In genomic region chr11:64384981-64385952, GRCh38 we compare ENCODE assay signal across 11 cellular contexts. TPM values are rescaled to one million over a fixed set of nuclear protein-coding genes. Genes with fewer than 3 reads are reported as not detected.
DNase-seq lines count a peak whose midpoint lies in the region; ATAC-seq and TF ChIP-seq lines count a peak whose summit lies in the region.
"Had no signal": no experiment of that assay in that cellular context is flagged by ENCODE, and none has a peak within 500 bp of the region (broad histone marks: within the 10 kb centered on the region; RNA-seq: fewer than 3 reads in every experiment).

No MANE protein-coding gene starts in this region.

- no peak overlapping the region for H4K8ac ChIP-seq in mesenchymal stem cell (ENCODE audit: low read length)

- no peak overlapping the region for H3K23ac ChIP-seq in mesenchymal stem cell (ENCODE audit: low read length in 2 of 2)

- H3K4me1 ChIP-seq in neutrophil (ENCODE audit: control insufficient read depth in 1 of 2, insufficient read depth in 1 of 2, low read depth in 1 of 2, low read length in 1 of 2) = peaks cover 22 to 33% of the 10 kb centered on the region in 2 experiments
- peaks cover 2% of the 10 kb centered on the region for H3K4me1 ChIP-seq in mesenchymal stem cell (ENCODE audit: control insufficient read depth, insufficient read depth, low read depth, low read length)

- H3K36me3 ChIP-seq in neutrophil (no peaks in the 10 kb centered on the region), mesenchymal stem cell (ENCODE audit: control insufficient read depth in 1 of 2, insufficient read depth in 2 of 2, low read depth in 1 of 2, low read length in 2 of 2) (no peaks in the 10 kb centered on the region)

- no peak overlapping the region for H4K91ac ChIP-seq in mesenchymal stem cell (ENCODE audit: low read length)

- H3K36me3 Mint-ChIP-seq in dendritic cell treated with granulocyte-macrophage colony-stimulating factor and Interleukin-4, amounts not matched to agents 40 ng/mL and 50 ng/mL, for 4 days (ENCODE audit: low read depth) = peaks cover 8% of the 10 kb centered on the region
- H3K36me3 Mint-ChIP-seq: CD8-positive, alpha-beta T cell had no signal

- intact Hi-C loops in dendritic cell treated with granulocyte-macrophage colony-stimulating factor and Interleukin-4, amounts not matched to agents 40 ng/mL and 50 ng/mL, for 4 days (cut with micrococcal nuclease) = loop anchor here (1.0 kb wide), 1 partner anchor 63 kb away; no protein-coding TSS in a partner anchor

- H2BK15ac ChIP-seq in mesenchymal stem cell (ENCODE audit: low read depth, poor library complexity, severe bottlenecking) = no peak overlapping the region

- H2BK5ac ChIP-seq in mesenchymal stem cell (ENCODE audit: low read depth, low read length, poor library complexity, severe bottlenecking) = no peak overlapping the region

- H3K4me3 ChIP-seq in neutrophil (ENCODE audit: low read depth in 1 of 2, low read length in 1 of 2) (peak overlapping the region in 1 of 2 experiments; percentile 10), mesenchymal stem cell (ENCODE audit: insufficient read depth in 1 of 2, low read depth in 1 of 2, low read length in 2 of 2) (no peak overlapping the region)

- H2BK120ac ChIP-seq in mesenchymal stem cell (ENCODE audit: low read depth, low read length) = no peak overlapping the region

- no peak overlapping the region for H2AK5ac ChIP-seq in mesenchymal stem cell (ENCODE audit: low read length, severe bottlenecking)

- TF ChIP-seq CTCF in neutrophil (IDR thresholded peaks at IDR 0.05) = no peak

- no peak overlapping the region for H3K18ac ChIP-seq in mesenchymal stem cell (ENCODE audit: low read depth in 1 of 2, low read length in 2 of 2)

- DNase-seq in ELF-1 (ENCODE audit: low read depth, low spot score) (peak; percentile 50), NCI-H69 (lab: John Stamatoyannopoulos, UW) (peak; percentile 49), mesenchymal stem cell (no peak), GM03348 (ENCODE audit: low spot score) (no peak)
- DNase-seq: CD8-positive, alpha-beta T cell; stimulated activated naive CD8-positive, alpha-beta T cell treated with anti-CD3 and anti-CD28 coated beads, Interleukin-15, amount 100 ng/mL, for 72 hours had no signal

- WGBS in mesenchymal stem cell = 74% methylated on average over 15 of the region's 16 CpGs

- H3K27ac ChIP-seq in neutrophil (peak overlapping the region; percentile 90), mesenchymal stem cell (ENCODE audit: low read length, poor library complexity, severe bottlenecking) (no peak overlapping the region)
- H3K27ac ChIP-seq: epithelial cell of prostate had no signal

- no peak overlapping the region for H3K4me2 ChIP-seq in mesenchymal stem cell (ENCODE audit: low read length, poor library complexity, severe bottlenecking)

- H3K4ac ChIP-seq in mesenchymal stem cell (ENCODE audit: low read depth in 1 of 2, low read length in 2 of 2) = peak overlapping the region in 1 of 2 experiments; percentile 30

- peaks cover 21% of the 10 kb centered on the region for H3K27me3 Mint-ChIP-seq in dendritic cell treated with granulocyte-macrophage colony-stimulating factor and Interleukin-4, amounts not matched to agents 40 ng/mL and 50 ng/mL, for 4 days
- H3K27me3 Mint-ChIP-seq: stimulated activated naive CD8-positive, alpha-beta T cell treated with anti-CD3 and anti-CD28 coated beads, Interleukin-15, amount 100 ng/mL, for 72 hours had no signal

- H2BK12ac ChIP-seq in mesenchymal stem cell (ENCODE audit: low read length in 2 of 2) = peak overlapping the region in 1 of 2 experiments; percentile 34

- H3K9me3 Mint-ChIP-seq in dendritic cell treated with granulocyte-macrophage colony-stimulating factor and Interleukin-4, amounts not matched to agents 40 ng/mL and 50 ng/mL, for 4 days = peaks cover 9% of the 10 kb centered on the region
- H3K9me3 Mint-ChIP-seq: CD8-positive, alpha-beta T cell had no signal

- ATAC-seq in GM19351 (IDR thresholded peaks at IDR 0.05; ENCODE audit: unreplicated experiment) (no peak), HG02981 (IDR thresholded peaks at IDR 0.05; ENCODE audit: unreplicated experiment) (no peak)
- ATAC-seq: stimulated activated naive CD8-positive, alpha-beta T cell treated with anti-CD3 and anti-CD28 coated beads, Interleukin-15, amount 100 ng/mL, for 72 hours had no signal

- H3K27ac Mint-ChIP-seq in dendritic cell treated with granulocyte-macrophage colony-stimulating factor and Interleukin-4, amounts not matched to agents 40 ng/mL and 50 ng/mL, for 4 days = peak overlapping the region; percentile 64
- H3K27ac Mint-ChIP-seq: CD8-positive, alpha-beta T cell; stimulated activated naive CD8-positive, alpha-beta T cell treated with anti-CD3 and anti-CD28 coated beads, Interleukin-15, amount 100 ng/mL, for 72 hours had no signal

- H3K4me3 Mint-ChIP-seq in dendritic cell treated with granulocyte-macrophage colony-stimulating factor and Interleukin-4, amounts not matched to agents 40 ng/mL and 50 ng/mL, for 4 days = peak overlapping the region; percentile 58
- H3K4me3 Mint-ChIP-seq: CD8-positive, alpha-beta T cell; stimulated activated naive CD8-positive, alpha-beta T cell treated with anti-CD3 and anti-CD28 coated beads, Interleukin-15, amount 100 ng/mL, for 72 hours had no signal

- H3K14ac ChIP-seq in mesenchymal stem cell (ENCODE audit: low read length in 2 of 2) = no peak overlapping the region

- H3K9me3 ChIP-seq in neutrophil = no peaks in the 10 kb centered on the region
- H3K9me3 ChIP-seq in mesenchymal stem cell (ENCODE audit: control insufficient read depth, low read length) = peaks cover 9% of the 10 kb centered on the region

- H3K27me3 ChIP-seq in neutrophil (no peaks in the 10 kb centered on the region), mesenchymal stem cell (ENCODE audit: control insufficient read depth in 1 of 2, insufficient read depth in 1 of 2, low read length in 2 of 2) (peaks cover 28 to 90% of the 10 kb centered on the region in 2 experiments)

- no peak overlapping the region for H3K9ac ChIP-seq in mesenchymal stem cell (ENCODE audit: low read length)

- peaks cover 47% of the 10 kb centered on the region for H3K4me1 Mint-ChIP-seq in dendritic cell treated with granulocyte-macrophage colony-stimulating factor and Interleukin-4, amounts not matched to agents 40 ng/mL and 50 ng/mL, for 4 days (ENCODE audit: low read depth)

- no peak overlapping the region for H2AFZ ChIP-seq in mesenchymal stem cell (ENCODE audit: low read depth, low read length)

- no peaks in the 10 kb centered on the region for H3K79me1 ChIP-seq in mesenchymal stem cell (replicated peaks; ENCODE audit: low read length, poor library complexity, severe bottlenecking)

RNA-seq across cellular contexts. Expression of gene RPS6KA4, which starts 26.3 kb away (rescaled TPM):
- polyA plus RNA-seq in mesenchymal stem cell (2013, experiment 1 of 2) = 23.7 TPM
- polyA plus RNA-seq in mesenchymal stem cell (2013, experiment 2 of 2) = 21.3 TPM

RNA-seq across cellular contexts. Expression of gene CCDC88B, which starts 45.3 kb away (rescaled TPM):
- polyA plus RNA-seq in mesenchymal stem cell (2013, experiment 1 of 2) = 2.0 TPM
- 1.8 TPM for polyA plus RNA-seq in mesenchymal stem cell (2013, experiment 2 of 2)

Comparison
In these comparisons a context has a peak if more than half of its experiments do, and no peak if none do; other contexts are left out.
1. DNase-seq: peak in ELF-1 (single experiment) and NCI-H69 (single experiment); none in mesenchymal stem cell (single experiment) and GM03348 (single experiment).